Comparison of ENCODE assay signal across 11 cellular contexts in the genomic region with DNA sequence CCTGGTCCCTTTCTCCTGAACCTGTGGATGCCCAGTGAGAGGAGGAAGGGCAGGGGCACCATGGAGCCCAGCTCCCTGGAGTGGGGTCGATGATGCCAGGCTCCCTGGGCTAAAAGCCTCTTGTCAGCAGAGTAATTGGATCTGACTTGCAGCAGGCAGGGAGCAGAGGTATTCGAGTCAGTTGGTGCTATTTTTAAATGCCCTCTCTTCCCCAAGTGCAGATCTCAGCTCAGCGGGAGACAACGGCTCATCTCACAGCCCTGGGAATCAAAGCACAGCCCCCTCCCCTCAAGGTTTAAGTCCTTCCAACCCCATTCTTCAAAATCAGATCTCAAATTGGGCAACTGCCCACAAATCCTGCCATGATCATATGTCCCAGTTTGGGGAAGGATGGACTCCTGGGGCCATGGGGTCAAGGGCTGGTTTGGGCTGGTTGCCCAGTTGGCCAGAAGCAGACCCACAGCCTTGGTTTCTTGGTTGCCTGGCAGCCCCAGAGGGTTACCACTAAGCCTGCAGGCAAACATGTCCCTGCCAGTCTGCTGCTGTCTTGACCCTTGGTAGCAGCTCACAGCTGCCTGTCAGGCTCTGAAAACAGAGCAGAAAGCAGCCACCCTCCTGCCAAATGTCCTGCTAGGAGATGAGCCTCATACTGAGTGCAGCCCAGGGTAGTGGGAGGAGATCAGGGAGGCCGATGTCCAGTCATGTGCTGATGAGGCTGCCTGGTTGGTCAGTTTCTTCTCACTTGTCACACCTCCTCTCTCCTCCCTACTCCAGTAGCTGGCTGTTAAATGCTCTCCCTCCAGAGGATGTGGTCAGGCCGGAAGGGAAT.
A peak's percentile ranks its signal among the peaks of the same experiment; 100 is the strongest.
DNase-seq lines count a peak whose midpoint lies in the region; ATAC-seq and TF ChIP-seq lines count a peak whose summit lies in the region.
"Had no signal": no experiment of that assay in that cellular context is flagged by ENCODE, and none has a peak within 500 bp of the region (broad histone marks: within the 10 kb centered on the region; RNA-seq: fewer than 3 reads in every experiment).

No MANE protein-coding gene starts in this region.

- CTCF ChIA-PET in MCF 10A (lab: Yijun Ruan, JAX) = interaction anchor here (0.5 to 1.3 kb wide), 3 partner anchors 37 to 131 kb away, joined by 3 to 6 read pairs (median 4); no protein-coding TSS in a partner anchor

- H3K4me1 Mint-ChIP-seq in MCF 10A (ENCODE audit: insufficient read depth, unreplicated experiment) = peaks cover 14% of the 10 kb centered on the region

- peak; percentile 36 for DNase-seq in ACHN
- DNase-seq in NCI-H187 (lab: John Stamatoyannopoulos, UW) = peak; percentile 42 to 71
- peak; percentile 37 for DNase-seq in MCF 10A (ENCODE audit: unreplicated experiment)
- peak; percentile 78 for DNase-seq in medulla oblongata (ENCODE audit: extremely low spot score)
- DNase-seq in activated naive CD4-positive, alpha-beta T cell (lab: John Stamatoyannopoulos, UW) = no peak
- DNase-seq in activated CD4-positive, CD25-positive, alpha-beta regulatory T cell treated with anti-CD3 and anti-CD28 coated beads, Interleukin-2, amount 50 U/mL, for 72 hours = no peak
- DNase-seq: activated CD4-positive, alpha-beta T cell treated with anti-CD3 and anti-CD28 coated beads, Interleukin-2, amount 50 U/mL, for 48 hours; NCI-H1436 treated with DMSO at 0.1 percent for 48 hours; stimulated activated CD4-positive, alpha-beta T cell treated with anti-CD3 and anti-CD28 coated beads, Interleukin-4, amount 100 ng/mL, for 4 hours had no signal

- POLR2A ChIA-PET in MCF 10A (lab: Yijun Ruan, JAX) = no interaction called here

- no peak overlapping the region for H3K27ac Mint-ChIP-seq in MCF 10A (ENCODE audit: low read depth, unreplicated experiment)

- TF ChIP-seq CTCF in MCF 10A (IDR thresholded peaks at IDR 0.05; ENCODE audit: unreplicated experiment) = no peak

- intact Hi-C loops in MCF 10A (cut with micrococcal nuclease) = no loop called here

- H3K9me3 Mint-ChIP-seq in MCF 10A (ENCODE audit: unreplicated experiment) = no peaks in the 10 kb centered on the region

- BruUV-seq in MCF 10A (replicated peaks; lab: Mats Ljungman, UMichigan) = no TSS peak

- no peak overlapping the region for H3K4me3 Mint-ChIP-seq in MCF 10A (ENCODE audit: unreplicated experiment)

- H3K27me3 Mint-ChIP-seq in MCF 10A (ENCODE audit: insufficient read depth, unreplicated experiment) = no peaks in the 10 kb centered on the region

- H3K36me3 Mint-ChIP-seq in MCF 10A (ENCODE audit: insufficient read depth, unreplicated experiment) = no peaks in the 10 kb centered on the region

- ATAC-seq in GM18868 (IDR thresholded peaks at IDR 0.05; ENCODE audit: unreplicated experiment) (no peak), GM19452 (IDR thresholded peaks at IDR 0.05; ENCODE audit: unreplicated experiment) (no peak)

- in situ Hi-C loops in ACHN (cut with HindIII; ENCODE audit: low pct_ligation_motif_present, low pct_unique_long_range_greater_than_20kb, low sequenced_read_pairs) = no loop called here

Comparison
In these comparisons a context has a peak if more than half of its experiments do, and no peak if none do; other contexts are left out.
1. DNase-seq: peak in ACHN (single experiment), NCI-H187 (2 of 2), MCF 10A (single experiment) and medulla oblongata (single experiment); none in activated naive CD4-positive, alpha-beta T cell (0 of 4) and activated CD4-positive, CD25-positive, alpha-beta regulatory T cell treated with anti-CD3 and anti-CD28 coated beads, Interleukin-2, amount 50 U/mL, for 72 hours (single experiment).